In genomic region chr1:1598720-1599029, GRCh38 we compare ENCODE assay signal across 12 cellular contexts. TPM values are rescaled to one million over a fixed set of nuclear protein-coding genes. Genes with fewer than 3 reads are reported as not detected.
DNase-seq lines count a peak whose midpoint lies in the region; ATAC-seq and TF ChIP-seq lines count a peak whose summit lies in the region.
"Had no signal": no experiment of that assay in that cellular context is flagged by ENCODE, and none has a peak within 500 bp of the region (broad histone marks: within the 10 kb centered on the region; RNA-seq: fewer than 3 reads in every experiment).

No MANE protein-coding gene starts in this region.

- H3K27me3 ChIP-seq in CD4-positive, CD25-positive, alpha-beta regulatory T cell (ENCODE audit: control insufficient read depth, insufficient read depth, low read length): no peaks in the 10 kb centered on the region
- H3K27me3 ChIP-seq in spleen (replicated peaks in 1 of 7): peaks cover 0 to 51% (median 15%) of the 10 kb centered on the region in 7 donors

- peaks cover 0 to 13% (median 0%) of the 10 kb centered on the region in 4 donors for H3K4me1 Mint-ChIP-seq in CD4-positive, CD25-positive, alpha-beta regulatory T cell
- peaks cover 2% of the 10 kb centered on the region for H3K4me1 Mint-ChIP-seq in activated T-helper 2 cell treated with anti-CD3 and anti-CD28 coated beads, Interferon-gamma antibody, Interleukin-2, Interleukin-4, amounts not matched to agents 10 μg/mL and 5 μg/mL and 100 μg/mL, durations not matched to agents 14 hours and 24 hours and 36 hours (ENCODE audit: low read depth)
- H3K4me1 Mint-ChIP-seq in naive thymus-derived CD8-positive, alpha-beta T cell: peaks cover 5 to 9% (median 7%) of the 10 kb centered on the region in 4 donors

- H3K27ac ChIP-seq in CD4-positive, CD25-positive, alpha-beta regulatory T cell (ENCODE audit: insufficient read depth, low read length, poor library complexity, severe bottlenecking): no peak overlapping the region
- no peak overlapping the region for H3K27ac ChIP-seq in spleen
- H3K27ac ChIP-seq: coronary artery had no signal

- POLR2A ChIA-PET in naive thymus-derived CD8-positive, alpha-beta T cell (lab: Charles Lee): interaction anchor here (0.8 to 3.1 kb wide), 4 partner anchors 8 to 23 kb away, joined by 3 to 23 read pairs (median 4); partner anchors contain the start of gene MIB2

- WGBS in spleen, 5 donors: 92 to 94% (median 92%) methylated on average over 13 of the region's 13 CpGs

- H3K36me3 ChIP-seq in CD4-positive, CD25-positive, alpha-beta regulatory T cell (ENCODE audit: control insufficient read depth, insufficient read depth, low read length): no peaks in the 10 kb centered on the region
- no peaks in the 10 kb centered on the region for H3K36me3 ChIP-seq in spleen

- H3K27ac Mint-ChIP-seq in CD4-positive, CD25-positive, alpha-beta regulatory T cell: peak overlapping the region in 1 of 3 donors; percentile 20
- no peak overlapping the region for H3K27ac Mint-ChIP-seq in activated T-helper 2 cell treated with anti-CD3 and anti-CD28 coated beads, Interferon-gamma antibody, Interleukin-2, Interleukin-4, amounts not matched to agents 10 μg/mL and 5 μg/mL and 100 μg/mL, durations not matched to agents 14 hours and 24 hours and 36 hours
- H3K27ac Mint-ChIP-seq in naive thymus-derived CD8-positive, alpha-beta T cell: peak overlapping the region in 3 of 10 donors; percentile 9 to 53 (median 43)

- peak overlapping the region; percentile 3 to 87 (median 72) for H3K4me3 Mint-ChIP-seq in CD4-positive, CD25-positive, alpha-beta regulatory T cell
- peak overlapping the region; percentile 78 for H3K4me3 Mint-ChIP-seq in activated T-helper 2 cell treated with anti-CD3 and anti-CD28 coated beads, Interferon-gamma antibody, Interleukin-2, Interleukin-4, amounts not matched to agents 10 μg/mL and 5 μg/mL and 100 μg/mL, durations not matched to agents 14 hours and 24 hours and 36 hours (ENCODE audit: low read depth)
- H3K4me3 Mint-ChIP-seq in naive thymus-derived CD8-positive, alpha-beta T cell: peak overlapping the region; percentile 59 to 86 (median 81)

- no peak for ATAC-seq in CD4-positive, CD25-positive, alpha-beta regulatory T cell (ENCODE audit: low read depth in 2 of 2)
- no peak for ATAC-seq in naive thymus-derived CD8-positive, alpha-beta T cell
- ATAC-seq in HG02571 (IDR thresholded peaks at IDR 0.05; ENCODE audit: unreplicated experiment): no peak

- TF ChIP-seq CTCF in GM10266 (IDR thresholded peaks at IDR 0.05; ENCODE audit: control insufficient read depth, insufficient read depth, low read depth, missing control alignments) (no peak), spleen (IDR thresholded peaks at IDR 0.05 in 8 of 11, conservative IDR thresholded peaks at IDR 0.05 in 3 of 11) (no peak)

- H3K4me1 ChIP-seq in CD4-positive, CD25-positive, alpha-beta regulatory T cell (ENCODE audit: control insufficient read depth, insufficient read depth, low read length, poor library complexity, severe bottlenecking): peaks cover 5% of the 10 kb centered on the region
- peaks cover 8 to 64% (median 43%) of the 10 kb centered on the region in 6 donors for H3K4me1 ChIP-seq in spleen

- no peak for DNase-seq in CD4-positive, CD25-positive, alpha-beta regulatory T cell
- peak; percentile 22 for DNase-seq in GM10266 (ENCODE audit: extremely low spot score)
- DNase-seq in activated T-helper 2 cell treated with anti-CD3 and anti-CD28 coated beads, Interferon-gamma antibody, Interleukin-2, Interleukin-4, amounts not matched to agents 10 μg/mL and 5 μg/mL and 100 μg/mL, durations not matched to agents 14 hours and 24 hours and 36 hours (ENCODE audit: low spot score): no peak
- DNase-seq in naive thymus-derived CD8-positive, alpha-beta T cell: no peak
- DNase-seq in NCI-H1417 (lab: John Stamatoyannopoulos, UW): no peak
- no peak for DNase-seq in spleen
- DNase-seq: activated CD4-positive, alpha-beta T cell treated with anti-CD3 and anti-CD28 coated beads for 1 hour; NCI-H1436; NCI-H446 treated with DMSO at 0.1 percent for 48 hours; OCI-M1 had no signal

- peaks cover 8% of the 10 kb centered on the region for H3K27me3 Mint-ChIP-seq in CD4-positive, CD25-positive, alpha-beta regulatory T cell
- H3K27me3 Mint-ChIP-seq in activated T-helper 2 cell treated with anti-CD3 and anti-CD28 coated beads, Interferon-gamma antibody, Interleukin-2, Interleukin-4, amounts not matched to agents 10 μg/mL and 5 μg/mL and 100 μg/mL, durations not matched to agents 14 hours and 24 hours and 36 hours (ENCODE audit: low read depth): peaks cover 5% of the 10 kb centered on the region
- H3K27me3 Mint-ChIP-seq in naive thymus-derived CD8-positive, alpha-beta T cell: peaks cover 0 to 11% (median 0%) of the 10 kb centered on the region in 5 donors

- no peak for TF ChIP-seq POLR2A in spleen (IDR thresholded peaks at IDR 0.05)

- H3K4me3 ChIP-seq in CD4-positive, CD25-positive, alpha-beta regulatory T cell (ENCODE audit: low read depth, low read length): no peak overlapping the region
- peak overlapping the region in 2 of 8 donors; percentile 43 to 80 for H3K4me3 ChIP-seq in spleen

- H3K9me3 Mint-ChIP-seq in CD4-positive, CD25-positive, alpha-beta regulatory T cell: peaks cover 0 to 2% (median 0%) of the 10 kb centered on the region in 7 donors
- no peaks in the 10 kb centered on the region for H3K9me3 Mint-ChIP-seq in activated T-helper 2 cell treated with anti-CD3 and anti-CD28 coated beads, Interferon-gamma antibody, Interleukin-2, Interleukin-4, amounts not matched to agents 10 μg/mL and 5 μg/mL and 100 μg/mL, durations not matched to agents 14 hours and 24 hours and 36 hours
- H3K9me3 Mint-ChIP-seq in naive thymus-derived CD8-positive, alpha-beta T cell: no peaks in the 10 kb centered on the region

- no peaks in the 10 kb centered on the region for H3K36me3 Mint-ChIP-seq in CD4-positive, CD25-positive, alpha-beta regulatory T cell
- H3K36me3 Mint-ChIP-seq in activated T-helper 2 cell treated with anti-CD3 and anti-CD28 coated beads, Interferon-gamma antibody, Interleukin-2, Interleukin-4, amounts not matched to agents 10 μg/mL and 5 μg/mL and 100 μg/mL, durations not matched to agents 14 hours and 24 hours and 36 hours (ENCODE audit: low read depth): no peaks in the 10 kb centered on the region
- no peaks in the 10 kb centered on the region for H3K36me3 Mint-ChIP-seq in naive thymus-derived CD8-positive, alpha-beta T cell

- intact Hi-C loops in activated T-helper 2 cell treated with anti-CD3 and anti-CD28 coated beads, Interferon-gamma antibody, Interleukin-2, Interleukin-4, amounts not matched to agents 10 μg/mL and 5 μg/mL and 100 μg/mL, durations not matched to agents 14 hours and 24 hours and 36 hours (cut with micrococcal nuclease): no loop called here
- intact Hi-C loops in spleen (cut with DNase I; ENCODE audit: low total_unique reads): no loop called here

- no peaks in the 10 kb centered on the region for H3K9me3 ChIP-seq in CD4-positive, CD25-positive, alpha-beta regulatory T cell (ENCODE audit: control insufficient read depth in 2 of 2, low read length in 2 of 2)
- no peaks in the 10 kb centered on the region for H3K9me3 ChIP-seq in spleen

RNA-seq across cellular contexts. Expression of gene FNDC10, which starts 1.3 kb away (rescaled TPM):
- 0.96 TPM for total RNA-seq in CD4-positive, CD25-positive, alpha-beta regulatory T cell
- under 1 TPM; 0.21 to 0.37 (median 0.29) TPM for polyA plus RNA-seq in CD4-positive, CD25-positive, alpha-beta regulatory T cell
- 10.4 and 11.8 TPM in 2 replicates for total RNA-seq in activated T-helper 2 cell treated with anti-CD3 and anti-CD28 coated beads, Interferon-gamma antibody, Interleukin-2, Interleukin-4, amounts not matched to agents 10 μg/mL and 5 μg/mL and 100 μg/mL, durations not matched to agents 14 hours and 24 hours and 36 hours
- total RNA-seq in naive thymus-derived CD8-positive, alpha-beta T cell: 1 to 10 TPM; 3.7 to 3.8 TPM
- 1 to 10 TPM in 1 of 3 donors, under 1 TPM in 2; 0.75 to 2.4 (median 0.89) TPM for polyA plus RNA-seq in naive thymus-derived CD8-positive, alpha-beta T cell
- total RNA-seq in spleen: 1 to 10 TPM; 2.2 to 8.8 (median 5.6) TPM
- 1 to 10 TPM; 2.2 to 4.4 (median 3.4) TPM for polyA plus RNA-seq in spleen

RNA-seq across cellular contexts. Expression of gene MIB2, which starts 16.6 kb away (rescaled TPM):
- 58.2 TPM for total RNA-seq in CD4-positive, CD25-positive, alpha-beta regulatory T cell
- 10 to 100 TPM; 15.9 to 20.6 (median 19.0) TPM for polyA plus RNA-seq in CD4-positive, CD25-positive, alpha-beta regulatory T cell
- 30.2 and 32.7 TPM in 2 replicates for total RNA-seq in activated T-helper 2 cell treated with anti-CD3 and anti-CD28 coated beads, Interferon-gamma antibody, Interleukin-2, Interleukin-4, amounts not matched to agents 10 μg/mL and 5 μg/mL and 100 μg/mL, durations not matched to agents 14 hours and 24 hours and 36 hours
- 100 to 1,000 TPM; 109 to 122 TPM for total RNA-seq in naive thymus-derived CD8-positive, alpha-beta T cell
- polyA plus RNA-seq in naive thymus-derived CD8-positive, alpha-beta T cell: 10 to 100 TPM; 23.6 to 31.1 (median 27.2) TPM
- 10 to 100 TPM; 46.2 to 76.5 (median 72.0) TPM for total RNA-seq in spleen
- polyA plus RNA-seq in spleen: 100 to 1,000 TPM in 1 of 3 donors, 10 to 100 TPM in 2; 49.6 to 165 (median 74.1) TPM

RNA-seq across cellular contexts. Expression of gene SSU72, which starts 24.0 kb away (rescaled TPM):
- total RNA-seq in CD4-positive, CD25-positive, alpha-beta regulatory T cell: 104 TPM
- 100 to 1,000 TPM; 185 to 279 (median 217) TPM for polyA plus RNA-seq in CD4-positive, CD25-positive, alpha-beta regulatory T cell
- 121 and 123 TPM in 2 replicates for total RNA-seq in activated T-helper 2 cell treated with anti-CD3 and anti-CD28 coated beads, Interferon-gamma antibody, Interleukin-2, Interleukin-4, amounts not matched to agents 10 μg/mL and 5 μg/mL and 100 μg/mL, durations not matched to agents 14 hours and 24 hours and 36 hours
- 100 to 1,000 TPM; 158 to 162 TPM for total RNA-seq in naive thymus-derived CD8-positive, alpha-beta T cell
- 100 to 1,000 TPM; 219 to 290 (median 248) TPM for polyA plus RNA-seq in naive thymus-derived CD8-positive, alpha-beta T cell
- 100 to 1,000 TPM in 5 of 7 donors, 10 to 100 TPM in 2; 86.7 to 168 (median 111) TPM for total RNA-seq in spleen
- 100 to 1,000 TPM in 1 of 3 donors, 10 to 100 TPM in 2; 89.2 to 121 (median 90.4) TPM for polyA plus RNA-seq in spleen

RNA-seq across cellular contexts. Expression of gene MMP23B, which starts 33.3 kb away (rescaled TPM):
- total RNA-seq in CD4-positive, CD25-positive, alpha-beta regulatory T cell: 4.1 TPM
- under 1 TPM in 2 of 4 donors, not detected in 2; 0.18 to 0.21 TPM for polyA plus RNA-seq in CD4-positive, CD25-positive, alpha-beta regulatory T cell
- total RNA-seq in activated T-helper 2 cell treated with anti-CD3 and anti-CD28 coated beads, Interferon-gamma antibody, Interleukin-2, Interleukin-4, amounts not matched to agents 10 μg/mL and 5 μg/mL and 100 μg/mL, durations not matched to agents 14 hours and 24 hours and 36 hours: 0.94 and 1.4 TPM in 2 replicates
- 1 to 10 TPM; 3.6 to 6.1 TPM for total RNA-seq in naive thymus-derived CD8-positive, alpha-beta T cell
- 1 to 10 TPM in 2 of 3 donors, not detected in 1; 1.1 to 2.4 TPM for polyA plus RNA-seq in naive thymus-derived CD8-positive, alpha-beta T cell
- total RNA-seq in spleen: 1 to 10 TPM; 1.4 to 7.3 (median 5.8) TPM
- polyA plus RNA-seq in spleen: 1 to 10 TPM; 4.2 to 9.3 (median 6.3) TPM

RNA-seq across cellular contexts. Expression of gene TMEM240, which starts 58.3 kb away (rescaled TPM):
- total RNA-seq in CD4-positive, CD25-positive, alpha-beta regulatory T cell: not detected
- not detected for polyA plus RNA-seq in CD4-positive, CD25-positive, alpha-beta regulatory T cell
- total RNA-seq in activated T-helper 2 cell treated with anti-CD3 and anti-CD28 coated beads, Interferon-gamma antibody, Interleukin-2, Interleukin-4, amounts not matched to agents 10 μg/mL and 5 μg/mL and 100 μg/mL, durations not matched to agents 14 hours and 24 hours and 36 hours: 0.25 and 0.48 TPM in 2 replicates
- total RNA-seq in naive thymus-derived CD8-positive, alpha-beta T cell: 1 to 10 TPM; 3.4 TPM
- polyA plus RNA-seq in naive thymus-derived CD8-positive, alpha-beta T cell: not detected
- 1 to 10 TPM in 6 of 7 donors, not detected in 1; 2.3 to 5.3 (median 2.7) TPM for total RNA-seq in spleen
- polyA plus RNA-seq in spleen: 1 to 10 TPM in 2 of 3 donors, under 1 TPM in 1; 0.39 to 2.2 (median 1.5) TPM
